In the genomic region with DNA sequence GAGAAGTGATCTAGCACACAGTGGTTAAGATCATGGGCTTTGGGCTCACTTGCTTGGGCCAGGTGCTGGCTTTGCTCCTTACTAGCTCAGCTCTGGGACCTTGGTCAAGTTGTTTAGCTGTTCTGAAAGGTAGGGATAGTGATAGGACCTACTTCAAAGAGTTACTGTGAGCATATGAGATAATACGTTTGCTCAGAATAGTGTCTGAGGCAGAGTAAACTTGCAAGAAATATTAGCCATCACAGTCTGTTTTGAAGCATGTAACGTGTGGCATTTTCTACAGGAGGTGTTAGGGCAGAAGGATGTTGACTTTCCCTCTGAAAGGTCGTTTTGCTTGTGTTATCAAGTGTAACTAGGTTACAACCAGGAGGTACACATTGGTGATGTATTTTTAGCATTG, we compare ENCODE assay signal across 16 cellular contexts. TPM values are rescaled to one million over a fixed set of nuclear protein-coding genes. Genes with fewer than 3 reads are reported as not detected.
DNase-seq lines count a peak whose midpoint lies in the region; ATAC-seq, FAIRE-seq and TF ChIP-seq lines count a peak whose summit lies in the region.
"Had no signal": no experiment of that assay in that cellular context is flagged by ENCODE, and none has a peak within 500 bp of the region (broad histone marks: within the 10 kb centered on the region; RNA-seq: fewer than 3 reads in every experiment).

No MANE protein-coding gene starts in this region.

- TF ChIP-seq POLR2A in HepG2 (IDR thresholded peaks at IDR 0.05; ENCODE audit: insufficient read depth in 1 of 2, low read depth in 2 of 2, low read length in 2 of 2) (no peak), stomach (IDR thresholded peaks at IDR 0.05) (no peak)

- no peaks in the 10 kb centered on the region for H4K20me1 ChIP-seq in HepG2 (ENCODE audit: insufficient read depth, low read length)

- TF ChIP-seq CTCF in activated CD8-positive, alpha-beta T cell treated with anti-CD3 and anti-CD28 coated beads for 36 hours (IDR thresholded peaks at IDR 0.05): no peak
- TF ChIP-seq CTCF in HepG2 (CRISPR knock-in tag; IDR thresholded peaks at IDR 0.05) (no peak), stomach (IDR thresholded peaks at IDR 0.05) (no peak)

- no peaks in the 10 kb centered on the region for H3K27me3 Mint-ChIP-seq in activated CD8-positive, alpha-beta T cell treated with anti-CD3 and anti-CD28 coated beads for 36 hours
- no peaks in the 10 kb centered on the region for H3K27me3 Mint-ChIP-seq in activated CD8-positive, alpha-beta T cell treated with anti-CD3 and anti-CD28 coated beads, Interleukin-2, amount 10 ng/mL, durations not matched to agents 7 days and 5 days (ENCODE audit: low read depth)
- no peaks in the 10 kb centered on the region for H3K27me3 Mint-ChIP-seq in T-helper 17 cell
- no peaks in the 10 kb centered on the region for H3K27me3 Mint-ChIP-seq in activated CD4-positive, alpha-beta T cell treated with anti-CD3 and anti-CD28 coated beads, Interleukin-2, amount 10 ng/mL, durations not matched to agents 24 days and 14 days

- peaks cover 20% of the 10 kb centered on the region for H3K36me3 Mint-ChIP-seq in activated CD8-positive, alpha-beta T cell treated with anti-CD3 and anti-CD28 coated beads for 36 hours (ENCODE audit: low read depth)
- peaks cover 37% of the 10 kb centered on the region for H3K36me3 Mint-ChIP-seq in activated CD8-positive, alpha-beta T cell treated with anti-CD3 and anti-CD28 coated beads, Interleukin-2, amount 10 ng/mL, durations not matched to agents 7 days and 5 days (ENCODE audit: low read depth)
- H3K36me3 Mint-ChIP-seq in T-helper 17 cell (ENCODE audit: low read depth): no peaks in the 10 kb centered on the region
- peaks cover 24% of the 10 kb centered on the region for H3K36me3 Mint-ChIP-seq in activated CD4-positive, alpha-beta T cell treated with anti-CD3 and anti-CD28 coated beads, Interleukin-2, amount 10 ng/mL, durations not matched to agents 24 days and 14 days (ENCODE audit: low read depth)

- peaks cover 18% of the 10 kb centered on the region for H3K4me1 ChIP-seq in HepG2 (ENCODE audit: insufficient read depth, low read length)
- peaks cover 0 to 43% (median 17%) of the 10 kb centered on the region in 4 donors for H3K4me1 ChIP-seq in stomach

- ATAC-seq in activated CD8-positive, alpha-beta T cell treated with anti-CD3 and anti-CD28 coated beads for 36 hours: peak; percentile 57
- ATAC-seq in activated CD8-positive, alpha-beta T cell treated with anti-CD3 and anti-CD28 coated beads, Interleukin-2, amount 10 ng/mL, durations not matched to agents 7 days and 5 days: no peak
- ATAC-seq in T-helper 17 cell (no peak), HepG2 (peak; percentile 89)

- H3K9ac ChIP-seq in HepG2 (ENCODE audit: insufficient read depth, low read depth, low read length): no peak overlapping the region

- H3K27ac Mint-ChIP-seq in activated CD8-positive, alpha-beta T cell treated with anti-CD3 and anti-CD28 coated beads for 36 hours: no peak overlapping the region
- no peak overlapping the region for H3K27ac Mint-ChIP-seq in activated CD8-positive, alpha-beta T cell treated with anti-CD3 and anti-CD28 coated beads, Interleukin-2, amount 10 ng/mL, durations not matched to agents 7 days and 5 days
- H3K27ac Mint-ChIP-seq in T-helper 17 cell: peak overlapping the region; percentile 63
- no peak overlapping the region for H3K27ac Mint-ChIP-seq in activated CD4-positive, alpha-beta T cell treated with anti-CD3 and anti-CD28 coated beads, Interleukin-2, amount 10 ng/mL, durations not matched to agents 24 days and 14 days
- H3K27ac Mint-ChIP-seq: T-helper 2 cell treated with Interferon-gamma antibody and Interleukin-4, amounts not matched to agents 5 μg/mL and 100 μg/mL, for 36 hours had no signal

- H3K27me3 ChIP-seq in HepG2 (ENCODE audit: control insufficient read depth in 1 of 2, insufficient read depth in 2 of 2, low read length in 2 of 2): no peaks in the 10 kb centered on the region
- no peaks in the 10 kb centered on the region for H3K27me3 ChIP-seq in stomach
- H3K27me3 ChIP-seq: adrenal gland, upper lobe of left lung had no signal

- H2AFZ ChIP-seq in HepG2 (ENCODE audit: low read length): no peak overlapping the region

- FAIRE-seq in HepG2 (lab: Jason Lieb, UNC): no peak
- FAIRE-seq: H1 had no signal

- peak in 1 of 2 experiments; percentile 40; a peak in 1 of 4 replicates for TF ChIP-seq EP300 in HepG2 (IDR thresholded peaks at IDR 0.05; ENCODE audit: low read depth in 2 of 2, low read length in 2 of 2)
- TF ChIP-seq EP300 in HepG2 (CRISPR knock-in tag; IDR thresholded peaks at IDR 0.05; ENCODE audit: borderline replicate concordance): no peak
- no peak for TF ChIP-seq EP300 in stomach (IDR thresholded peaks at IDR 0.05)

- H3K4me3 ChIP-seq in HepG2 (replicated peaks in 1 of 3; ENCODE audit: insufficient read depth in 1 of 3, low read depth in 2 of 3, low read length in 3 of 3) (no peak overlapping the region), stomach (no peak overlapping the region)
- H3K4me3 ChIP-seq: adrenal gland, upper lobe of left lung had no signal

- no peaks in the 10 kb centered on the region for H3K9me3 Mint-ChIP-seq in activated CD8-positive, alpha-beta T cell treated with anti-CD3 and anti-CD28 coated beads for 36 hours
- no peaks in the 10 kb centered on the region for H3K9me3 Mint-ChIP-seq in activated CD8-positive, alpha-beta T cell treated with anti-CD3 and anti-CD28 coated beads, Interleukin-2, amount 10 ng/mL, durations not matched to agents 7 days and 5 days (ENCODE audit: insufficient read depth)
- no peaks in the 10 kb centered on the region for H3K9me3 Mint-ChIP-seq in activated CD4-positive, alpha-beta T cell treated with anti-CD3 and anti-CD28 coated beads, Interleukin-2, amount 10 ng/mL, durations not matched to agents 24 days and 14 days
- H3K9me3 Mint-ChIP-seq: neural crest cell had no signal

- in situ Hi-C loops in HepG2 (cut with HindIII; ENCODE audit: extremely low pct_ligation_motif_present, low pct_unique_long_range_greater_than_20kb): no loop called here

- TF ChIP-seq RAD21 in HepG2 (CRISPR knock-in tag; IDR thresholded peaks at IDR 0.05): no peak

- no peaks in the 10 kb centered on the region for H3K9me3 ChIP-seq in T-helper 17 cell (ENCODE audit: control insufficient read depth, low read length, poor library complexity, severe bottlenecking)
- no peaks in the 10 kb centered on the region for H3K9me3 ChIP-seq in HepG2 (ENCODE audit: low read length)
- H3K9me3 ChIP-seq in stomach: no peaks in the 10 kb centered on the region
- H3K9me3 ChIP-seq: adrenal gland, upper lobe of left lung had no signal

- H3K4me3 Mint-ChIP-seq in activated CD8-positive, alpha-beta T cell treated with anti-CD3 and anti-CD28 coated beads for 36 hours: no peak overlapping the region
- H3K4me3 Mint-ChIP-seq in activated CD8-positive, alpha-beta T cell treated with anti-CD3 and anti-CD28 coated beads, Interleukin-2, amount 10 ng/mL, durations not matched to agents 7 days and 5 days: no peak overlapping the region
- no peak overlapping the region for H3K4me3 Mint-ChIP-seq in T-helper 17 cell
- H3K4me3 Mint-ChIP-seq in activated CD4-positive, alpha-beta T cell treated with anti-CD3 and anti-CD28 coated beads, Interleukin-2, amount 10 ng/mL, durations not matched to agents 24 days and 14 days: no peak overlapping the region
- H3K4me3 Mint-ChIP-seq: neural crest cell; T-helper 2 cell treated with Interferon-gamma antibody and Interleukin-4, amounts not matched to agents 5 μg/mL and 100 μg/mL, for 36 hours had no signal

- peak overlapping the region; percentile 24 for H3K27ac ChIP-seq in HepG2 (ENCODE audit: extremely low read length, insufficient read depth, low read length)
- peak overlapping the region in 4 of 5 donors; percentile 39 to 77 (median 56) for H3K27ac ChIP-seq in stomach
- H3K27ac ChIP-seq: adrenal gland, HL-60, upper lobe of left lung had no signal

- H3K36me3 ChIP-seq in HepG2 (replicated peaks in 1 of 2; ENCODE audit: control insufficient read depth in 1 of 2, insufficient read depth in 2 of 2, low read length in 2 of 2): no peaks in the 10 kb centered on the region
- peaks cover 0 to 17% (median 8%) of the 10 kb centered on the region in 4 donors for H3K36me3 ChIP-seq in stomach
- H3K36me3 ChIP-seq: adrenal gland had no signal

- DNase-seq in activated CD8-positive, alpha-beta T cell treated with anti-CD3 and anti-CD28 coated beads for 36 hours: no peak
- DNase-seq in activated CD8-positive, alpha-beta T cell treated with anti-CD3 and anti-CD28 coated beads, Interleukin-2, amount 10 ng/mL, durations not matched to agents 7 days and 5 days: no peak
- DNase-seq in T-helper 17 cell (no peak), HepG2 (ENCODE audit: low spot score) (peak; percentile 71), stomach (no peak), NOMO-1 treated with dmso at 0.1 percent for 144 hours (lab: John Stamatoyannopoulos, UW; ENCODE audit: unreplicated experiment) (no peak), medulla oblongata (ENCODE audit: extremely low spot score) (no peak)
- no peak for DNase-seq in activated CD4-positive, alpha-beta T cell treated with anti-CD3 and anti-CD28 coated beads, Interleukin-2, amount 10 ng/mL, durations not matched to agents 24 days and 14 days
- DNase-seq: adrenal gland, cortex of kidney, OCI-M1, upper lobe of left lung had no signal

- WGBS in HepG2 (ENCODE audit: low lambda C conversion rate): 17% methylated on average over 3 of the region's 3 CpGs
- WGBS in stomach, 5 donors: 23 to 40% (median 36%) methylated on average over 3 of the region's 3 CpGs

- BruUV-seq in HepG2 (replicated peaks; lab: Mats Ljungman, UMichigan): no TSS peak

- peaks cover 61% of the 10 kb centered on the region for H3K4me1 Mint-ChIP-seq in activated CD8-positive, alpha-beta T cell treated with anti-CD3 and anti-CD28 coated beads for 36 hours (ENCODE audit: low read depth)
- H3K4me1 Mint-ChIP-seq in activated CD8-positive, alpha-beta T cell treated with anti-CD3 and anti-CD28 coated beads, Interleukin-2, amount 10 ng/mL, durations not matched to agents 7 days and 5 days (ENCODE audit: low read depth): peaks cover 37% of the 10 kb centered on the region
- peaks cover 10% of the 10 kb centered on the region for H3K4me1 Mint-ChIP-seq in T-helper 17 cell
- H3K4me1 Mint-ChIP-seq in activated CD4-positive, alpha-beta T cell treated with anti-CD3 and anti-CD28 coated beads, Interleukin-2, amount 10 ng/mL, durations not matched to agents 24 days and 14 days: peaks cover 32% of the 10 kb centered on the region

- H3K4me2 ChIP-seq in HepG2 (ENCODE audit: low read depth, low read length): peak overlapping the region; percentile 32; the same call in 1 of the 2 replicates

- POLR2A ChIA-PET in activated CD8-positive, alpha-beta T cell treated with anti-CD3 and anti-CD28 coated beads for 36 hours (lab: Charles Lee): interaction anchor here (1.3 kb wide), 1 partner anchor 35 kb away, joined by 6 read pairs; a partner anchor contains a TSS
- POLR2A ChIA-PET in activated CD8-positive, alpha-beta T cell treated with anti-CD3 and anti-CD28 coated beads, Interleukin-2, amount 10 ng/mL, durations not matched to agents 7 days and 5 days (lab: Charles Lee): interaction anchor here (1.3 to 1.6 kb wide), 2 partner anchors 35 to 411 kb away, joined by 4 to 12 read pairs; a partner anchor contains a TSS
- POLR2A ChIA-PET in HepG2 (lab: Yijun Ruan, JAX): interaction anchor here (0.6 to 1.5 kb wide), 4 partner anchors 12 to 50 kb away, joined by 3 to 6 read pairs (median 4); a partner anchor contains a TSS

- CTCF ChIA-PET in activated CD8-positive, alpha-beta T cell treated with anti-CD3 and anti-CD28 coated beads for 36 hours (lab: Charles Lee): interaction anchor here (0.6 to 15.5 kb wide), 21 partner anchors 9 to 725 kb away, joined by 3 to 302 read pairs (median 5); a partner anchor contains a TSS
- CTCF ChIA-PET in activated CD8-positive, alpha-beta T cell treated with anti-CD3 and anti-CD28 coated beads, Interleukin-2, amount 10 ng/mL, durations not matched to agents 7 days and 5 days (lab: Charles Lee): interaction anchor here (0.9 to 8.9 kb wide), 12 partner anchors 9 to 721 kb away, joined by 3 to 230 read pairs (median 9); a partner anchor contains a TSS
- CTCF ChIA-PET in HepG2 (lab: Yijun Ruan, JAX; ENCODE audit: low intra/inter-chr PET ratio, low total read pairs): interaction anchor here (3.2 kb wide), 1 partner anchor 409 kb away, joined by 24 read pairs; no protein-coding TSS in a partner anchor

- no peaks in the 10 kb centered on the region for H3K79me2 ChIP-seq in HepG2 (ENCODE audit: insufficient read depth, low read length)

- intact Hi-C loops in activated CD8-positive, alpha-beta T cell treated with anti-CD3 and anti-CD28 coated beads for 36 hours (cut with micrococcal nuclease): loop anchor here (5.0 kb wide), 1 partner anchor 37 kb away; no protein-coding TSS in a partner anchor
- intact Hi-C loops in HepG2 (cut with micrococcal nuclease; ENCODE audit: unreplicated experiment) (loop anchor here (5.0 kb wide), 2 partner anchors 32 to 247 kb away; a partner anchor contains a TSS), stomach (cut with DNase I; ENCODE audit: low total_unique reads) (loop anchor here (5.0 kb wide), 1 partner anchor 412 kb away; no protein-coding TSS in a partner anchor)
- intact Hi-C loops in activated CD4-positive, alpha-beta T cell treated with anti-CD3 and anti-CD28 coated beads, Interleukin-2, amount 10 ng/mL, durations not matched to agents 24 days and 14 days (cut with micrococcal nuclease): loop anchor here (5.0 kb wide), 1 partner anchor 172 kb away; no protein-coding TSS in a partner anchor

RNA-seq across cellular contexts. Expression of a gene that starts 34.5 kb away (rescaled TPM):
- total RNA-seq in activated CD8-positive, alpha-beta T cell treated with anti-CD3 and anti-CD28 coated beads for 36 hours: 10 to 100 TPM; 62.1 to 70.6 TPM
- 10 to 100 TPM; 45.3 to 48.1 TPM for total RNA-seq in activated CD8-positive, alpha-beta T cell treated with anti-CD3 and anti-CD28 coated beads, Interleukin-2, amount 10 ng/mL, durations not matched to agents 7 days and 5 days
- total RNA-seq in T-helper 17 cell: 100 to 1,000 TPM; 682 to 814 TPM
- 5.5 and 25.9 TPM in 2 replicates for total RNA-seq in HepG2 (2016; rRNA removed; fragmentation: Illumina TruSeq; extraction: Trizol)
- total RNA-seq in HepG2 (2016; cell fraction: cytosol; rRNA removed; fragmentation: Illumina TruSeq; extraction: Trizol; ENCODE audit: low read depth): 2.7 and 3.1 TPM in 2 replicates
- total RNA-seq in HepG2 (2016; cell fraction: insoluble cytoplasmic fraction; rRNA removed; fragmentation: Illumina TruSeq; extraction: Trizol): 5.7 and 27.3 TPM in 2 replicates
- 4.4 and 4.9 TPM in 2 replicates for total RNA-seq in HepG2 (2016; cell fraction: membrane; rRNA removed; fragmentation: Illumina TruSeq; extraction: Trizol)
- total RNA-seq in HepG2 (2016; cell fraction: nucleus; rRNA removed; fragmentation: Illumina TruSeq; extraction: Trizol): 68.6 TPM in 2 replicates
- 60.6 and 64.4 TPM in 2 replicates for polyA plus RNA-seq in HepG2 (2011; rRNA removed)
- polyA plus RNA-seq in HepG2 (2011; cell fraction: cytosol; rRNA removed): 15.1 and 18.0 TPM in 2 replicates
- 119 and 131 TPM in 2 replicates for polyA plus RNA-seq in HepG2 (2011; cell fraction: nucleus; rRNA removed)
- polyA plus RNA-seq in HepG2 (2012): 6.7 and 12.3 TPM in 2 replicates
- polyA plus RNA-seq in HepG2 (2016; cell fraction: cytosol; fragmentation: Illumina TruSeq; extraction: Trizol; ENCODE audit: low read depth): 1.2 and 1.6 TPM in 2 replicates
- 3.7 and 4.3 TPM in 2 replicates for polyA plus RNA-seq in HepG2 (2016; cell fraction: insoluble cytoplasmic fraction; fragmentation: Illumina TruSeq; extraction: Trizol; ENCODE audit: low read depth)
- 1.9 and 2.3 TPM in 2 replicates for polyA plus RNA-seq in HepG2 (2016; cell fraction: membrane; fragmentation: Illumina TruSeq; extraction: Trizol; ENCODE audit: low read depth)
- polyA plus RNA-seq in HepG2 (2016; cell fraction: nucleus; fragmentation: Illumina TruSeq; extraction: Trizol; ENCODE audit: insufficient read depth, low read depth): 93.3 and 117 TPM in 2 replicates
- 12.8 and 49.4 TPM in 2 replicates for polyA minus RNA-seq in HepG2 (2011; rRNA and poly(A)+ RNA removed; ENCODE audit: low replicate concordance)
- polyA minus RNA-seq in HepG2 (2011; cell fraction: cytosol; rRNA and poly(A)+ RNA removed): 11.4 and 16.5 TPM in 2 replicates
- 170 and 306 TPM in 2 replicates for polyA minus RNA-seq in HepG2 (2011; cell fraction: nucleus; rRNA and poly(A)+ RNA removed)
- 100 to 1,000 TPM in 2 of 5 donors, 10 to 100 TPM in 3; 37.1 to 199 (median 84.0) TPM for total RNA-seq in stomach
- 10 to 100 TPM; 11.5 to 21.1 (median 14.4) TPM for polyA plus RNA-seq in stomach
- 57.2 and 59.2 TPM in 2 replicates for total RNA-seq in activated CD4-positive, alpha-beta T cell treated with anti-CD3 and anti-CD28 coated beads, Interleukin-2, amount 10 ng/mL, durations not matched to agents 24 days and 14 days

RNA-seq across cellular contexts. Expression of a gene that starts 35.8 kb away (rescaled TPM):
- 10 to 100 TPM; 20.9 to 21.6 TPM for total RNA-seq in activated CD8-positive, alpha-beta T cell treated with anti-CD3 and anti-CD28 coated beads for 36 hours
- total RNA-seq in activated CD8-positive, alpha-beta T cell treated with anti-CD3 and anti-CD28 coated beads, Interleukin-2, amount 10 ng/mL, durations not matched to agents 7 days and 5 days: 10 to 100 TPM; 25.7 to 29.5 TPM
- 10 to 100 TPM; 30.6 to 31.7 TPM for total RNA-seq in T-helper 17 cell
- 4.7 and 5.3 TPM in 2 replicates for total RNA-seq in HepG2 (2016; rRNA removed; fragmentation: Illumina TruSeq; extraction: Trizol)
- 2.1 and 2.6 TPM in 2 replicates for total RNA-seq in HepG2 (2016; cell fraction: cytosol; rRNA removed; fragmentation: Illumina TruSeq; extraction: Trizol; ENCODE audit: low read depth)
- total RNA-seq in HepG2 (2016; cell fraction: insoluble cytoplasmic fraction; rRNA removed; fragmentation: Illumina TruSeq; extraction: Trizol): 4.8 and 5.6 TPM in 2 replicates
- 8.2 and 9.3 TPM in 2 replicates for total RNA-seq in HepG2 (2016; cell fraction: membrane; rRNA removed; fragmentation: Illumina TruSeq; extraction: Trizol)
- 2.8 and 4.3 TPM in 2 replicates for total RNA-seq in HepG2 (2016; cell fraction: nucleus; rRNA removed; fragmentation: Illumina TruSeq; extraction: Trizol)
- polyA plus RNA-seq in HepG2 (2011; rRNA removed): 3.5 and 3.6 TPM in 2 replicates
- polyA plus RNA-seq in HepG2 (2011; cell fraction: cytosol; rRNA removed): 2.9 and 4.4 TPM in 2 replicates
- polyA plus RNA-seq in HepG2 (2011; cell fraction: nucleus; rRNA removed): 1.7 and 2.3 TPM in 2 replicates
- polyA plus RNA-seq in HepG2 (2012): 2.8 and 4.3 TPM in 2 replicates
- 3.2 and 3.3 TPM in 2 replicates for polyA plus RNA-seq in HepG2 (2016; cell fraction: cytosol; fragmentation: Illumina TruSeq; extraction: Trizol; ENCODE audit: low read depth)
- polyA plus RNA-seq in HepG2 (2016; cell fraction: insoluble cytoplasmic fraction; fragmentation: Illumina TruSeq; extraction: Trizol; ENCODE audit: low read depth): 6.4 and 7.2 TPM in 2 replicates
- polyA plus RNA-seq in HepG2 (2016; cell fraction: membrane; fragmentation: Illumina TruSeq; extraction: Trizol; ENCODE audit: low read depth): 7.5 and 7.8 TPM in 2 replicates
- 4.1 and 5.6 TPM in 2 replicates for polyA plus RNA-seq in HepG2 (2016; cell fraction: nucleus; fragmentation: Illumina TruSeq; extraction: Trizol; ENCODE audit: insufficient read depth, low read depth)
- 7.4 and 7.9 TPM in 2 replicates for polyA minus RNA-seq in HepG2 (2011; rRNA and poly(A)+ RNA removed; ENCODE audit: low replicate concordance)
- polyA minus RNA-seq in HepG2 (2011; cell fraction: cytosol; rRNA and poly(A)+ RNA removed): 1.8 and 3.9 TPM in 2 replicates
- 3.2 and 4.4 TPM in 2 replicates for polyA minus RNA-seq in HepG2 (2011; cell fraction: nucleus; rRNA and poly(A)+ RNA removed)
- total RNA-seq in stomach: 10 to 100 TPM in 3 of 5 donors, 1 to 10 TPM in 1, under 1 TPM in 1; 0.58 to 43.2 (median 10.1) TPM
- 1 to 10 TPM; 2.2 to 3.7 (median 3.1) TPM for polyA plus RNA-seq in stomach
- 17.2 and 18.2 TPM in 2 replicates for total RNA-seq in activated CD4-positive, alpha-beta T cell treated with anti-CD3 and anti-CD28 coated beads, Interleukin-2, amount 10 ng/mL, durations not matched to agents 24 days and 14 days

Comparison
In these comparisons a context has a peak if more than half of its experiments do, and no peak if none do; other contexts are left out.
1. ATAC-seq: peak in activated CD8-positive, alpha-beta T cell treated with anti-CD3 and anti-CD28 coated beads for 36 hours (single experiment) and HepG2 (single experiment); none in activated CD8-positive, alpha-beta T cell treated with anti-CD3 and anti-CD28 coated beads, Interleukin-2, amount 10 ng/mL, durations not matched to agents 7 days and 5 days (single experiment) and T-helper 17 cell (single experiment).